In the genomic region with DNA sequence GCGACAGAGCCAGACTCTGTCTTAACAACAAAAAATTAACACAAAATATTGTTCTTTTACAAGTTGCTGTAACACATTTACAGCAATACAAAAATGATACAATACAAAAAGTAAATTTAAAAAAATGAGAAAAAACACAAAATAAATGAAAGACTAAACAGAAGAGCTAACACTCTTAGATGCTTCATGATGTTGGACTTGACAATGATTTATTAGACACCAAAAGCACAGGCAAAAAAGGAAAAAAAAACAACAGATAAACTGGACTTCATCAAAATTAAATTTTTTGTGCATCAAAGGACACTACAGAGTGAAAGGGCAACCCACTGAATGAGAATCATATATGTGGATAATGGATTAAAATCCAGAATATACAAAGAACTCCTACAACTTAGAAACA, we compare ENCODE assay signal across 28 cellular contexts. TPM values are rescaled to one million over a fixed set of nuclear protein-coding genes. Genes with fewer than 3 reads are reported as not detected.
DNase-seq lines count a peak whose midpoint lies in the region; ATAC-seq, FAIRE-seq and TF ChIP-seq lines count a peak whose summit lies in the region.
"Had no signal": no experiment of that assay in that cellular context is flagged by ENCODE, and none has a peak within 500 bp of the region (broad histone marks: within the 10 kb centered on the region; RNA-seq: fewer than 3 reads in every experiment).

No MANE protein-coding gene starts in this region.

- H3K4me1 ChIP-seq in astrocyte (ENCODE audit: insufficient read depth, low read length) (peaks cover 7% of the 10 kb centered on the region), gastrocnemius medialis (peaks cover 6 to 17% of the 10 kb centered on the region in 2 donors), spleen (peaks cover 0 to 71% (median 18%) of the 10 kb centered on the region in 6 donors)

- no peak overlapping the region for H3K4me2 ChIP-seq in astrocyte (ENCODE audit: low read length)

- H3K4me3 ChIP-seq in astrocyte (ENCODE audit: insufficient read depth, low read depth, low read length) (no peak overlapping the region), gastrocnemius medialis (no peak overlapping the region), spleen (no peak overlapping the region)
- H3K4me3 ChIP-seq: coronary artery, MG63, right atrium auricular region, SK-N-MC had no signal

- CTCF ChIA-PET in activated naive CD4-positive, alpha-beta T cell treated with anti-CD3 and anti-CD28 coated beads for 36 hours (lab: Charles Lee), result interaction anchor here (0.9 kb wide), 1 partner anchor 234 kb away, joined by 3 read pairs; no protein-coding TSS in a partner anchor
- CTCF ChIA-PET in HEK293T (lab: Yijun Ruan, JAX), result interaction anchor here (1.3 kb wide), 1 partner anchor 15 kb away, joined by 3 read pairs; no protein-coding TSS in a partner anchor

- WGBS in spleen, 5 donors, result 89 to 100% (median 96%) methylated on average over 1 of the region's 1 CpG

- in situ Hi-C loops in gastrocnemius medialis (cut with MboI; ENCODE audit: low sequenced_read_pairs in 4 of 4), result loop anchor here in 3 of 4 donors (25.0 kb wide), 1 partner anchor 94 kb away; no protein-coding TSS in a partner anchor

- H3K9ac ChIP-seq in astrocyte (ENCODE audit: low read length), result no peak overlapping the region

- H3K9me3 Mint-ChIP-seq in activated naive CD4-positive, alpha-beta T cell treated with anti-CD3 and anti-CD28 coated beads for 36 hours, result no peaks in the 10 kb centered on the region
- no peaks in the 10 kb centered on the region for H3K9me3 Mint-ChIP-seq in astrocyte (ENCODE audit: unreplicated experiment)
- H3K9me3 Mint-ChIP-seq: stimulated activated naive CD8-positive, alpha-beta T cell treated with anti-CD3 and anti-CD28 coated beads, Interleukin-15, amount 100 ng/mL, for 72 hours had no signal

- H3K9me3 ChIP-seq in astrocyte (ENCODE audit: insufficient read depth, low read depth, low read length), result no peaks in the 10 kb centered on the region
- H3K9me3 ChIP-seq in gastrocnemius medialis, result no peaks in the 10 kb centered on the region
- no peaks in the 10 kb centered on the region for H3K9me3 ChIP-seq in spleen
- H3K9me3 ChIP-seq: MG63, right atrium auricular region, thoracic aorta had no signal

- TF ChIP-seq POLR2A in gastrocnemius medialis (IDR thresholded peaks at IDR 0.05) (no peak), spleen (IDR thresholded peaks at IDR 0.05) (no peak)

- H3K27me3 ChIP-seq in astrocyte (ENCODE audit: insufficient read depth, low read length) (no peaks in the 10 kb centered on the region), gastrocnemius medialis (no peaks in the 10 kb centered on the region), spleen (replicated peaks in 1 of 7) (no peaks in the 10 kb centered on the region)
- H3K27me3 ChIP-seq: MG63, right atrium auricular region had no signal

- intact Hi-C loops in activated naive CD4-positive, alpha-beta T cell treated with anti-CD3 and anti-CD28 coated beads for 36 hours (cut with micrococcal nuclease), result no loop called here
- intact Hi-C loops in gastrocnemius medialis (cut with DNase I; ENCODE audit: low total_unique reads) (no loop called here), spleen (cut with DNase I; ENCODE audit: low total_unique reads) (no loop called here)

- POLR2A ChIA-PET in HEK293T (lab: Yijun Ruan, JAX), result no interaction called here

- no peak overlapping the region for H3K4me3 Mint-ChIP-seq in activated naive CD4-positive, alpha-beta T cell treated with anti-CD3 and anti-CD28 coated beads for 36 hours
- H3K4me3 Mint-ChIP-seq in astrocyte (ENCODE audit: unreplicated experiment), result peak overlapping the region; percentile 46

- no peak for DNase-seq in activated naive CD4-positive, alpha-beta T cell treated with anti-CD3 and anti-CD28 coated beads for 36 hours
- DNase-seq in activated naive CD4-positive, alpha-beta T cell (lab: John Stamatoyannopoulos, UW), result no peak
- DNase-seq in HEK293T (ENCODE audit: extremely low spot score) (no peak), astrocyte (ENCODE audit: low read depth) (no peak), gastrocnemius medialis (no peak), spleen (no peak), NCI-H774 (lab: John Stamatoyannopoulos, UW) (no peak)
- DNase-seq: activated CD4-positive, CD25-positive, alpha-beta regulatory T cell treated with anti-CD3 and anti-CD28 coated beads, Interleukin-2, amount 50 U/mL, for 72 hours; activated naive CD4-positive, alpha-beta T cell treated with Interleukin-2 at 50 U/mL for 16 hours; AML-193; anterior cingulate cortex; effector memory CD4-positive, alpha-beta T cell; erythroblast; KBM-7; MG63; NCI-H1105 treated with DMSO at 0.1 percent for 48 hours; NCI-H187 treated with DMSO at 0.1 percent for 48 hours; NCI-H510A treated with DMSO at 0.1 percent for 48 hours; posterior cingulate gyrus; small intestine; stimulated activated naive CD8-positive, alpha-beta T cell treated with anti-CD3 and anti-CD28 coated beads, Interleukin-15, amount 100 ng/mL, for 72 hours had no signal

- H3K36me3 Mint-ChIP-seq in activated naive CD4-positive, alpha-beta T cell treated with anti-CD3 and anti-CD28 coated beads for 36 hours (ENCODE audit: low read depth), result peaks cover 8% of the 10 kb centered on the region
- H3K36me3 Mint-ChIP-seq in astrocyte (ENCODE audit: low read depth, unreplicated experiment), result peaks cover 3% of the 10 kb centered on the region

- TF ChIP-seq CTCF in astrocyte (IDR thresholded peaks at IDR 0.05; ENCODE audit: insufficient read depth, low read depth, low read length) (no peak), gastrocnemius medialis (IDR thresholded peaks at IDR 0.05 in 4 of 5, conservative IDR thresholded peaks at IDR 0.05 in 1 of 5) (no peak), spleen (IDR thresholded peaks at IDR 0.05 in 8 of 11, conservative IDR thresholded peaks at IDR 0.05 in 3 of 11) (no peak)

- peaks cover 80% of the 10 kb centered on the region for H4K20me1 ChIP-seq in astrocyte (ENCODE audit: insufficient read depth, low read length)

- peaks cover 89% of the 10 kb centered on the region for H3K79me2 ChIP-seq in astrocyte (ENCODE audit: insufficient read depth, low read length)

- H3K36me3 ChIP-seq in astrocyte (ENCODE audit: insufficient read depth, low read length) (no peaks in the 10 kb centered on the region), gastrocnemius medialis (no peaks in the 10 kb centered on the region), spleen (peaks cover 0 to 59% (median 10%) of the 10 kb centered on the region in 6 donors)
- H3K36me3 ChIP-seq: right atrium auricular region had no signal

- H3K27ac Mint-ChIP-seq in activated naive CD4-positive, alpha-beta T cell treated with anti-CD3 and anti-CD28 coated beads for 36 hours, result peak overlapping the region; percentile 65
- H3K27ac Mint-ChIP-seq in astrocyte (ENCODE audit: unreplicated experiment), result peak overlapping the region; percentile 72

- H3K27me3 Mint-ChIP-seq in activated naive CD4-positive, alpha-beta T cell treated with anti-CD3 and anti-CD28 coated beads for 36 hours (ENCODE audit: low read depth), result no peaks in the 10 kb centered on the region
- no peaks in the 10 kb centered on the region for H3K27me3 Mint-ChIP-seq in astrocyte (ENCODE audit: low read depth, unreplicated experiment)
- H3K27me3 Mint-ChIP-seq: stimulated activated naive CD8-positive, alpha-beta T cell treated with anti-CD3 and anti-CD28 coated beads, Interleukin-15, amount 100 ng/mL, for 72 hours had no signal

- peaks cover 35% of the 10 kb centered on the region for H3K4me1 Mint-ChIP-seq in activated naive CD4-positive, alpha-beta T cell treated with anti-CD3 and anti-CD28 coated beads for 36 hours (ENCODE audit: low read depth)
- H3K4me1 Mint-ChIP-seq in astrocyte (ENCODE audit: low read depth, unreplicated experiment), result peaks cover 6% of the 10 kb centered on the region

- ATAC-seq in gastrocnemius medialis, result no peak

- H2AFZ ChIP-seq in astrocyte (ENCODE audit: low read depth, low read length), result no peak overlapping the region

- FAIRE-seq in astrocyte (lab: Jason Lieb, UNC), result no peak
- FAIRE-seq: GM12891, H54, HTR-8/SVneo, small intestine had no signal

- no peak overlapping the region for H3K27ac ChIP-seq in astrocyte (ENCODE audit: low read depth, low read length)
- H3K27ac ChIP-seq in gastrocnemius medialis, result peak overlapping the region in 3 of 4 donors; percentile 62 to 80 (median 77)
- no peak overlapping the region for H3K27ac ChIP-seq in spleen
- H3K27ac ChIP-seq: coronary artery, right atrium auricular region, SK-N-MC had no signal

TF ChIP-seq in HEK293T, 16 proteins besides CTCF, POLR2A, EP300 and RAD21:
- no peak for TF ChIP-seq L3MBTL2 (conservative IDR thresholded peaks at IDR 0.05)
- TF ChIP-seq, protein P1, sequence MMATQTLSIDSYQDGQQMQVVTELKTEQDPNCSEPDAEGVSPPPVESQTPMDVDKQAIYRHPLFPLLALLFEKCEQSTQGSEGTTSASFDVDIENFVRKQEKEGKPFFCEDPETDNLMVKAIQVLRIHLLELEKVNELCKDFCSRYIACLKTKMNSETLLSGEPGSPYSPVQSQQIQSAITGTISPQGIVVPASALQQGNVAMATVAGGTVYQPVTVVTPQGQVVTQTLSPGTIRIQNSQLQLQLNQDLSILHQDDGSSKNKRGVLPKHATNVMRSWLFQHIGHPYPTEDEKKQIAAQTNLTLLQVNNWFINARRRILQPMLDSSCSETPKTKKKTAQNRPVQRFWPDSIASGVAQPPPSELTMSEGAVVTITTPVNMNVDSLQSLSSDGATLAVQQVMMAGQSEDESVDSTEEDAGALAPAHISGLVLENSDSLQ (IDR thresholded peaks at IDR 0.05), result peak; percentile 74

RNA-seq across cellular contexts. Expression of a gene that starts 16.4 kb away (rescaled TPM):
- 10 to 100 TPM; 69.0 to 70.2 TPM for total RNA-seq in activated naive CD4-positive, alpha-beta T cell treated with anti-CD3 and anti-CD28 coated beads for 36 hours
- total RNA-seq in astrocyte (48.4 and 56.9 TPM in 2 replicates), gastrocnemius medialis (10 to 100 TPM; 22.0 to 40.7 (median 28.1) TPM), spleen (10 to 100 TPM; 44.2 to 68.1 (median 60.4) TPM)
- 1 to 10 TPM; 3.7 to 7.1 (median 3.9) TPM for polyA plus RNA-seq in spleen

RNA-seq across cellular contexts. Expression of a gene that starts 40.1 kb away (rescaled TPM):
- 100 to 1,000 TPM; 124 to 130 TPM for total RNA-seq in activated naive CD4-positive, alpha-beta T cell treated with anti-CD3 and anti-CD28 coated beads for 36 hours
- total RNA-seq in astrocyte (31.3 and 32.2 TPM in 2 replicates), gastrocnemius medialis (10 to 100 TPM; 38.0 to 45.8 (median 40.1) TPM), spleen (100 to 1,000 TPM; 135 to 211 (median 168) TPM)
- 100 to 1,000 TPM in 2 of 3 donors, 10 to 100 TPM in 1; 47.7 to 106 (median 104) TPM for polyA plus RNA-seq in spleen

RNA-seq across cellular contexts. Expression of a gene that starts 52.0 kb away (rescaled TPM):
- 10 to 100 TPM; 72.6 to 83.0 TPM for total RNA-seq in activated naive CD4-positive, alpha-beta T cell treated with anti-CD3 and anti-CD28 coated beads for 36 hours
- total RNA-seq in astrocyte (38.3 and 38.4 TPM in 2 replicates), gastrocnemius medialis (10 to 100 TPM; 17.4 to 27.1 (median 23.3) TPM), spleen (10 to 100 TPM; 34.8 to 80.1 (median 66.8) TPM)
- 10 to 100 TPM; 37.7 to 79.7 (median 72.3) TPM for polyA plus RNA-seq in spleen

RNA-seq across cellular contexts. Expression of a gene that starts 56.9 kb away (rescaled TPM):
- 10 to 100 TPM; 51.0 to 52.1 TPM for total RNA-seq in activated naive CD4-positive, alpha-beta T cell treated with anti-CD3 and anti-CD28 coated beads for 36 hours
- 90.2 and 91.7 TPM in 2 replicates for total RNA-seq in astrocyte
- 10 to 100 TPM; 37.1 to 63.2 (median 47.9) TPM for total RNA-seq in gastrocnemius medialis
- 10 to 100 TPM; 66.7 to 88.4 (median 81.1) TPM for total RNA-seq in spleen
- 10 to 100 TPM; 23.6 to 41.3 (median 40.6) TPM for polyA plus RNA-seq in spleen

Comparison
In these comparisons a context has a peak if more than half of its experiments do, and no peak if none do; other contexts are left out.
1. H3K27ac ChIP-seq: peak in gastrocnemius medialis (3 of 4); none in astrocyte (single experiment) and spleen (0 of 8).